In the genomic region with DNA sequence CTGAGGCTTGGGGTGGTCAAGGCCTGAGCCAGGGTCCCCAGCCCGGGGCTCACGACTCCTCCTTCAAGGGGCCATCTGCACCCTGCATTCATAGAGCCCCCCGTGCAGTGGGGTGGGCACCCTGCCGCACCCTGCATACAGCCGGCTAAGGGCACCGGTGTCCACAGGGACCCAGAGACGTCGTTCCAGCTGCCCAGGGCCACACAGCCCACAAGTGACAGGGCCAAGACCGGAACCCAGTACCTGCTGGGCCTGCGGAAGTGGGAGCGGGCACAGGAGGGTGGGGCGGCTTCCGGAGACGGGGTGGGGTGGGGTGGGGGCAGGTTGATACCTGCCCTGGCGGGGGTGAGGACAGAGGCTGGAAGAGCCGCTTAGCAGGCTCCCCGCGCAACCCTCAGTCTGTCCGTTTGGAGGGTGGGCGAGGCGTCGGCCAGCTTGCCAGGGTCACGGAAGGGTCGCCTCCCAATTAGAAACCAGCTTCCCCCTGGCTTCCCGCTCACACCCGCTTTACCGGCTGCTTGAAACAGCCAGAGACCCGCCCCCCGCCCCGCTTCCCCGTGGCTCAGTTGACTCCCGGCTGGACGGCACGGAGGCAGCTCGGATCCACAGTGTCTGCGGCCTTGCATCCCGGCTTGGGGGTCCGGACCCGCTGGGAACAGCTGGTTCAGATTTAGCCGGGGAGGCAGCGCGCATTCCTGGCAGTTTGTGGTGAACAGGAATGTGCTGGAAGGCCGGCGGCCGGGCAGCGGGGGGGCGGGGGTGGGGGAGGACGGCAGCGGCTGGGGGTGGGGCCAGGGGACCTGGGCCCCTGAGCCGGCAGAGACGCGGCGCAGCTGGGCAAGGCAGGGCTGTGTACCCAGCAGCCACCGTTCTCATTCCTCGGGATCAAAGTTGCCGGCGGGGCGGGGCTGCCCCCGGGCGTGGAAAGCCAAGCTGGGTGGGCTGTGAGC, we compare ENCODE assay signal across 8 cellular contexts. TPM values are rescaled to one million over a fixed set of nuclear protein-coding genes. Genes with fewer than 3 reads are reported as not detected.
DNase-seq lines count a peak whose midpoint lies in the region; ATAC-seq and TF ChIP-seq lines count a peak whose summit lies in the region.

No MANE protein-coding gene starts in this region.

- H3K27me3 ChIP-seq in MG63: no peaks in the 10 kb centered on the region
- H3K27me3 ChIP-seq in mucosa of stomach (ENCODE audit: control insufficient read depth, insufficient read depth, low read length): no peaks in the 10 kb centered on the region
- no peaks in the 10 kb centered on the region for H3K27me3 ChIP-seq in upper lobe of right lung

- H3K27ac Mint-ChIP-seq in activated CD4-positive, alpha-beta memory T cell treated with anti-CD3 and anti-CD28 coated beads for 36 hours: peak overlapping the region; percentile 81

- intact Hi-C loops in activated CD4-positive, alpha-beta memory T cell treated with anti-CD3 and anti-CD28 coated beads for 36 hours (cut with micrococcal nuclease): no loop called here
- intact Hi-C loops in upper lobe of right lung (cut with DNase I): no loop called here

- peaks cover 14% of the 10 kb centered on the region for H3K36me3 ChIP-seq in MG63
- H3K36me3 ChIP-seq in mucosa of stomach (ENCODE audit: control insufficient read depth, insufficient read depth, low read length): no peaks in the 10 kb centered on the region
- H3K36me3 ChIP-seq in upper lobe of right lung: peaks cover 18% of the 10 kb centered on the region

- H3K9ac ChIP-seq in mucosa of stomach (ENCODE audit: low read length): peak overlapping the region; percentile 92

- DNase-seq in NCI-H2171 treated with DMSO at 0.1 percent for 48 hours (lab: John Stamatoyannopoulos, UW): peak; percentile 25
- no peak for DNase-seq in NCI-H2171 (lab: John Stamatoyannopoulos, UW)
- DNase-seq in MG63: peak; percentile 78
- peak; percentile 74 for DNase-seq in activated CD4-positive, alpha-beta memory T cell treated with anti-CD3 and anti-CD28 coated beads for 36 hours
- peak; percentile 92 for DNase-seq in epithelial cell of esophagus (ENCODE audit: low read depth)
- peak; percentile 90 for DNase-seq in upper lobe of right lung

- peak overlapping the region; percentile 92 for H3K4me3 Mint-ChIP-seq in activated CD4-positive, alpha-beta memory T cell treated with anti-CD3 and anti-CD28 coated beads for 36 hours

- peaks cover 23% of the 10 kb centered on the region for H3K36me3 Mint-ChIP-seq in activated CD4-positive, alpha-beta memory T cell treated with anti-CD3 and anti-CD28 coated beads for 36 hours

- no peaks in the 10 kb centered on the region for H3K9me3 Mint-ChIP-seq in activated CD4-positive, alpha-beta memory T cell treated with anti-CD3 and anti-CD28 coated beads for 36 hours

- CTCF ChIA-PET in activated CD4-positive, alpha-beta memory T cell treated with anti-CD3 and anti-CD28 coated beads for 36 hours (lab: Charles Lee): interaction anchor here (0.8 to 2.1 kb wide), 5 partner anchors 9 to 238 kb away, joined by 3 to 7 read pairs (median 4); no protein-coding TSS in a partner anchor

- ATAC-seq in upper lobe of right lung: peak; percentile 78
- no peak for ATAC-seq in HG03460 (IDR thresholded peaks at IDR 0.05; ENCODE audit: unreplicated experiment)

- peak overlapping the region; percentile 79 for H3K4me3 ChIP-seq in MG63
- H3K4me3 ChIP-seq in epithelial cell of esophagus (ENCODE audit: low read length): peak overlapping the region; percentile 97
- peak overlapping the region; percentile 82 for H3K4me3 ChIP-seq in mucosa of stomach (ENCODE audit: low read length)
- H3K4me3 ChIP-seq in upper lobe of right lung: peak overlapping the region; percentile 97

- H3K27me3 Mint-ChIP-seq in activated CD4-positive, alpha-beta memory T cell treated with anti-CD3 and anti-CD28 coated beads for 36 hours: no peaks in the 10 kb centered on the region

- peak overlapping the region; percentile 98 for H3K27ac ChIP-seq in upper lobe of right lung

- POLR2A ChIA-PET in activated CD4-positive, alpha-beta memory T cell treated with anti-CD3 and anti-CD28 coated beads for 36 hours (lab: Charles Lee): interaction anchor here (0.7 to 5.4 kb wide), 8 partner anchors 10 to 105 kb away, joined by 3 to 23 read pairs (median 4); partner anchors contain the start of gene ABCA7

- H3K4me1 ChIP-seq in mucosa of stomach (ENCODE audit: control insufficient read depth, insufficient read depth, low read length): peaks cover 26% of the 10 kb centered on the region
- peaks cover 23% of the 10 kb centered on the region for H3K4me1 ChIP-seq in upper lobe of right lung

- TF ChIP-seq CTCF in epithelial cell of esophagus (IDR thresholded peaks at IDR 0.05; ENCODE audit: insufficient read depth, low read depth, low read length, missing control alignments): no peak
- TF ChIP-seq CTCF in upper lobe of right lung (IDR thresholded peaks at IDR 0.05): no peak

- no peaks in the 10 kb centered on the region for H3K9me3 ChIP-seq in MG63
- H3K9me3 ChIP-seq in mucosa of stomach (ENCODE audit: control insufficient read depth, low read length): no peaks in the 10 kb centered on the region
- no peaks in the 10 kb centered on the region for H3K9me3 ChIP-seq in upper lobe of right lung

- peaks cover 26% of the 10 kb centered on the region for H3K4me1 Mint-ChIP-seq in activated CD4-positive, alpha-beta memory T cell treated with anti-CD3 and anti-CD28 coated beads for 36 hours (ENCODE audit: low read depth)

RNA-seq across cellular contexts. Expression of gene CNN2, which starts 1.8 kb away (rescaled TPM):
- total RNA-seq in MG63 (2014; rRNA removed; shearing (Covaris generic); ENCODE audit: low replicate concordance): 52.7 and 84.9 TPM in 2 replicates
- 100 to 1,000 TPM; 123 to 130 TPM for total RNA-seq in activated CD4-positive, alpha-beta memory T cell treated with anti-CD3 and anti-CD28 coated beads for 36 hours
- 220 TPM for total RNA-seq in upper lobe of right lung

RNA-seq across cellular contexts. Expression of gene RNU6-2, which starts 6.9 kb away (rescaled TPM):
- total RNA-seq in MG63 (2014; rRNA removed; shearing (Covaris generic); ENCODE audit: low replicate concordance): not detected in 2 replicates
- not detected for total RNA-seq in activated CD4-positive, alpha-beta memory T cell treated with anti-CD3 and anti-CD28 coated beads for 36 hours
- total RNA-seq in upper lobe of right lung: not detected

RNA-seq across cellular contexts. Expression of gene TMEM259, which starts 7.3 kb away (rescaled TPM):
- total RNA-seq in MG63 (2014; rRNA removed; shearing (Covaris generic); ENCODE audit: low replicate concordance): 40.3 and 75.8 TPM in 2 replicates
- 100 to 1,000 TPM; 107 to 109 TPM for total RNA-seq in activated CD4-positive, alpha-beta memory T cell treated with anti-CD3 and anti-CD28 coated beads for 36 hours
- 167 TPM for total RNA-seq in upper lobe of right lung

RNA-seq across cellular contexts. Expression of gene ABCA7, which starts 11.7 kb away (rescaled TPM):
- 0.26 and 4.3 TPM in 2 replicates for total RNA-seq in MG63 (2014; rRNA removed; shearing (Covaris generic); ENCODE audit: low replicate concordance)
- total RNA-seq in activated CD4-positive, alpha-beta memory T cell treated with anti-CD3 and anti-CD28 coated beads for 36 hours: 10 to 100 TPM; 28.3 to 29.3 TPM
- 51.0 TPM for total RNA-seq in upper lobe of right lung

RNA-seq across cellular contexts. Expression of gene GRIN3B, which starts 28.0 kb away (rescaled TPM):
- total RNA-seq in MG63 (2014; rRNA removed; shearing (Covaris generic); ENCODE audit: low replicate concordance): not detected in 2 replicates
- total RNA-seq in activated CD4-positive, alpha-beta memory T cell treated with anti-CD3 and anti-CD28 coated beads for 36 hours: not detected
- total RNA-seq in upper lobe of right lung: not detected
